Comparison of ENCODE assay signal across 23 cellular contexts in the genomic region with DNA sequence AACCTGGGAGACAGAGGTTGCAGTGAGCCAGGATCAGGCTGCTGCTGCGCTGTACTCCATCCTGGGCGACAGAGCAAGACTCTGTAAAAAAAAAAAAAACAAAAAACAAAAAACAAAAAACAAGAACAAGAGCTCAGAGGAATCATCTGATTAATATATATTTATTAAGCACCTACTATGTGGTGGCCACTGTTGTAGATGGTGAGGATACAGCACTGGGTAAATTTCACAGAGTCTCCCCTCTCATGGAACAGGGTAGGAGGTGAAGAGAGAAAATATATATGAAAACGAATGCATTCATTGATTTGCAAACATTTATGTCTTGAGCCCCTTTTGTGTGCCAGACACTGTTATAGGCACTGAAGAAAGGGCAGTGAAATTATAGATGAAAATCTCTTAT. TPM values are rescaled to one million over a fixed set of nuclear protein-coding genes. Genes with fewer than 3 reads are reported as not detected.
DNase-seq lines count a peak whose midpoint lies in the region; ATAC-seq and TF ChIP-seq lines count a peak whose summit lies in the region.
"Had no signal": no experiment of that assay in that cellular context is flagged by ENCODE, and none has a peak within 500 bp of the region (broad histone marks: within the 10 kb centered on the region; RNA-seq: fewer than 3 reads in every experiment).

No MANE protein-coding gene starts in this region.

- no peak overlapping the region for H3K9ac ChIP-seq in neural progenitor cell
- H3K9ac ChIP-seq: BLaER1 had no signal

- H2AFZ ChIP-seq in neural progenitor cell (replicated peaks), result no peak overlapping the region

- ATAC-seq in lower lobe of right lung, result no peak
- no peak for ATAC-seq in activated T-helper 17 cell treated with anti-CD3 and anti-CD28 coated beads, Interleukin-2, amount 50 U/mL, for 72 hours (replicated peaks)
- ATAC-seq: HepG2 had no signal

- no peak for DNase-seq in activated naive CD4-positive, alpha-beta T cell treated with Interleukin-2 at 50 U/mL for 16 hours
- DNase-seq in lower lobe of right lung (no peak), tibial artery (no peak), neural progenitor cell (ENCODE audit: low spot score) (no peak)
- no peak for DNase-seq in activated naive CD8-positive, alpha-beta T cell treated with anti-CD3 and anti-CD28 coated beads for 36 hours
- DNase-seq: activated CD4-positive, alpha-beta T cell treated with anti-CD3 and anti-CD28 coated beads, Interleukin-2, amount 50 U/mL, for 1 hour; activated effector memory CD4-positive, alpha-beta T cell treated with Interleukin-2 at 50 U/mL for 16 hours; amygdala; cerebellar nuclear complex; effector CD4-positive, alpha-beta T cell; erythroblast; kidney glomerular epithelial cell; mesendoderm; NCI-H1105 treated with DMSO at 0.1 percent for 48 hours; NCI-H510A; RPMI8226; spleen; stimulated activated CD4-positive, alpha-beta T cell treated with anti-CD3 and anti-CD28 coated beads, Interleukin-4, amount 100 ng/mL, for 24 hours had no signal

- TF ChIP-seq CTCF in VCaP (conservative IDR thresholded peaks at IDR 0.05) (no peak), lower lobe of right lung (IDR thresholded peaks at IDR 0.05) (no peak), tibial artery (IDR thresholded peaks at IDR 0.05) (no peak), neural progenitor cell (IDR thresholded peaks at IDR 0.05) (no peak)

- H3K4me2 ChIP-seq in neural progenitor cell, result no peak overlapping the region

- no peaks in the 10 kb centered on the region for H3K79me2 ChIP-seq in neural progenitor cell (ENCODE audit: low read depth)

- H3K4me3 ChIP-seq in lower lobe of right lung (no peak overlapping the region), tibial artery (no peak overlapping the region), neural progenitor cell (no peak overlapping the region)
- H3K4me3 ChIP-seq: BLaER1, spleen had no signal

- no peaks in the 10 kb centered on the region for H3K9me3 Mint-ChIP-seq in activated naive CD4-positive, alpha-beta T cell treated with anti-CD3 and anti-CD28 coated beads, Interleukin-2, amount 50 U/mL, for 24 hours
- H3K9me3 Mint-ChIP-seq in activated T-helper 17 cell treated with anti-CD3 and anti-CD28 coated beads, Interleukin-2, amount 50 U/mL, for 72 hours, result no peaks in the 10 kb centered on the region
- no peaks in the 10 kb centered on the region for H3K9me3 Mint-ChIP-seq in activated naive CD8-positive, alpha-beta T cell treated with anti-CD3 and anti-CD28 coated beads for 36 hours
- no peaks in the 10 kb centered on the region for H3K9me3 Mint-ChIP-seq in neural progenitor cell

- H3K27me3 Mint-ChIP-seq in activated naive CD4-positive, alpha-beta T cell treated with anti-CD3 and anti-CD28 coated beads, Interleukin-2, amount 50 U/mL, for 24 hours, result no peaks in the 10 kb centered on the region
- H3K27me3 Mint-ChIP-seq in activated T-helper 17 cell treated with anti-CD3 and anti-CD28 coated beads, Interleukin-2, amount 50 U/mL, for 72 hours, result no peaks in the 10 kb centered on the region
- no peaks in the 10 kb centered on the region for H3K27me3 Mint-ChIP-seq in activated naive CD8-positive, alpha-beta T cell treated with anti-CD3 and anti-CD28 coated beads for 36 hours
- H3K27me3 Mint-ChIP-seq in neural progenitor cell (ENCODE audit: insufficient read depth, low read depth), result peaks cover 12% of the 10 kb centered on the region

- no peaks in the 10 kb centered on the region for H4K20me1 ChIP-seq in neural progenitor cell (ENCODE audit: low read depth)
- H4K20me1 ChIP-seq: BLaER1 had no signal

- intact Hi-C loops in lower lobe of right lung (cut with DNase I), result no loop called here
- intact Hi-C loops in tibial artery (cut with DNase I; ENCODE audit: low total_unique reads), result no loop called here

- H3K27me3 ChIP-seq in lower lobe of right lung (ENCODE audit: low read depth) (no peaks in the 10 kb centered on the region), tibial artery (no peaks in the 10 kb centered on the region), neural progenitor cell (no peaks in the 10 kb centered on the region)
- H3K27me3 ChIP-seq: BLaER1, spleen had no signal

- peak overlapping the region; percentile 99 for H3K27ac ChIP-seq in VCaP
- H3K27ac ChIP-seq in lower lobe of right lung, result peak overlapping the region; percentile 94
- H3K27ac ChIP-seq in tibial artery, result peak overlapping the region; percentile 84 to 92
- H3K27ac ChIP-seq in neural progenitor cell, result no peak overlapping the region

- H3K4me1 ChIP-seq in lower lobe of right lung (peaks cover 25% of the 10 kb centered on the region), tibial artery (peaks cover 0 to 28% (median 20%) of the 10 kb centered on the region in 4 donors), neural progenitor cell (peaks cover 10% of the 10 kb centered on the region)

- H3F3A ChIP-seq in neural progenitor cell (ENCODE audit: low read depth), result peaks cover 45% of the 10 kb centered on the region

- H3K9me3 ChIP-seq in lower lobe of right lung, result no peaks in the 10 kb centered on the region
- H3K9me3 ChIP-seq in tibial artery, result no peaks in the 10 kb centered on the region
- H3K9me3 ChIP-seq in neural progenitor cell (ENCODE audit: low read depth), result no peaks in the 10 kb centered on the region
- H3K9me3 ChIP-seq: BLaER1, spleen had no signal

- H3K4me1 Mint-ChIP-seq in activated naive CD4-positive, alpha-beta T cell treated with anti-CD3 and anti-CD28 coated beads, Interleukin-2, amount 50 U/mL, for 24 hours, result peaks cover 20% of the 10 kb centered on the region
- H3K4me1 Mint-ChIP-seq in activated T-helper 17 cell treated with anti-CD3 and anti-CD28 coated beads, Interleukin-2, amount 50 U/mL, for 72 hours, result peaks cover 7% of the 10 kb centered on the region
- H3K4me1 Mint-ChIP-seq in activated naive CD8-positive, alpha-beta T cell treated with anti-CD3 and anti-CD28 coated beads for 36 hours, result peaks cover 10% of the 10 kb centered on the region
- H3K4me1 Mint-ChIP-seq in neural progenitor cell, result peaks cover 23% of the 10 kb centered on the region

- H3K4me3 Mint-ChIP-seq in activated naive CD4-positive, alpha-beta T cell treated with anti-CD3 and anti-CD28 coated beads, Interleukin-2, amount 50 U/mL, for 24 hours, result no peak overlapping the region
- no peak overlapping the region for H3K4me3 Mint-ChIP-seq in activated T-helper 17 cell treated with anti-CD3 and anti-CD28 coated beads, Interleukin-2, amount 50 U/mL, for 72 hours
- H3K4me3 Mint-ChIP-seq in activated naive CD8-positive, alpha-beta T cell treated with anti-CD3 and anti-CD28 coated beads for 36 hours, result no peak overlapping the region
- no peak overlapping the region for H3K4me3 Mint-ChIP-seq in neural progenitor cell

- no peaks in the 10 kb centered on the region for H3K36me3 Mint-ChIP-seq in activated naive CD4-positive, alpha-beta T cell treated with anti-CD3 and anti-CD28 coated beads, Interleukin-2, amount 50 U/mL, for 24 hours
- no peaks in the 10 kb centered on the region for H3K36me3 Mint-ChIP-seq in activated T-helper 17 cell treated with anti-CD3 and anti-CD28 coated beads, Interleukin-2, amount 50 U/mL, for 72 hours (ENCODE audit: low read depth)
- H3K36me3 Mint-ChIP-seq in activated naive CD8-positive, alpha-beta T cell treated with anti-CD3 and anti-CD28 coated beads for 36 hours, result no peaks in the 10 kb centered on the region
- no peaks in the 10 kb centered on the region for H3K36me3 Mint-ChIP-seq in neural progenitor cell

- peak overlapping the region; percentile 55 for H3K27ac Mint-ChIP-seq in activated naive CD4-positive, alpha-beta T cell treated with anti-CD3 and anti-CD28 coated beads, Interleukin-2, amount 50 U/mL, for 24 hours
- H3K27ac Mint-ChIP-seq in activated T-helper 17 cell treated with anti-CD3 and anti-CD28 coated beads, Interleukin-2, amount 50 U/mL, for 72 hours, result no peak overlapping the region
- no peak overlapping the region for H3K27ac Mint-ChIP-seq in activated naive CD8-positive, alpha-beta T cell treated with anti-CD3 and anti-CD28 coated beads for 36 hours
- H3K27ac Mint-ChIP-seq in neural progenitor cell, result no peak overlapping the region

- H3K36me3 ChIP-seq in lower lobe of right lung (no peaks in the 10 kb centered on the region), tibial artery (no peaks in the 10 kb centered on the region), neural progenitor cell (no peaks in the 10 kb centered on the region)
- H3K36me3 ChIP-seq: BLaER1, spleen had no signal

RNA-seq across cellular contexts. Expression of a gene that starts 5.9 kb away (rescaled TPM):
- total RNA-seq in lower lobe of right lung (17.6 TPM), neural progenitor cell (ENCODE audit: low replicate concordance) (2.4 and 5.5 TPM in 2 replicates)
- total RNA-seq in activated T-helper 17 cell treated with anti-CD3 and anti-CD28 coated beads, Interleukin-2, amount 50 U/mL, for 72 hours, result 10 to 100 TPM; 14.3 to 34.4 TPM
- 1 to 10 TPM; 10.0 TPM for total RNA-seq in activated naive CD8-positive, alpha-beta T cell treated with anti-CD3 and anti-CD28 coated beads for 36 hours

RNA-seq across cellular contexts. Expression of a gene that starts 12.4 kb away (rescaled TPM):
- total RNA-seq in lower lobe of right lung (30.7 TPM), neural progenitor cell (ENCODE audit: low replicate concordance) (15.3 and 27.4 TPM in 2 replicates)
- 10 to 100 TPM; 14.3 to 23.9 TPM for total RNA-seq in activated T-helper 17 cell treated with anti-CD3 and anti-CD28 coated beads, Interleukin-2, amount 50 U/mL, for 72 hours
- total RNA-seq in activated naive CD8-positive, alpha-beta T cell treated with anti-CD3 and anti-CD28 coated beads for 36 hours, result 1 to 10 TPM; 4.4 to 5.3 TPM

RNA-seq across cellular contexts. Expression of a gene that starts 18.5 kb away (rescaled TPM):
- total RNA-seq in lower lobe of right lung (51.5 TPM), neural progenitor cell (ENCODE audit: low replicate concordance) (1.4 and 4.7 TPM in 2 replicates)
- total RNA-seq in activated T-helper 17 cell treated with anti-CD3 and anti-CD28 coated beads, Interleukin-2, amount 50 U/mL, for 72 hours, result 1 to 10 TPM in 1 of 2 donors, under 1 TPM in 1; 0.82 to 1.3 TPM
- under 1 TPM; 0.64 to 0.84 TPM for total RNA-seq in activated naive CD8-positive, alpha-beta T cell treated with anti-CD3 and anti-CD28 coated beads for 36 hours

RNA-seq across cellular contexts. Expression of a gene that starts 33.8 kb away (rescaled TPM):
- 123 TPM for total RNA-seq in lower lobe of right lung
- total RNA-seq in activated T-helper 17 cell treated with anti-CD3 and anti-CD28 coated beads, Interleukin-2, amount 50 U/mL, for 72 hours, result 10 to 100 TPM; 27.1 to 55.5 TPM
- total RNA-seq in activated naive CD8-positive, alpha-beta T cell treated with anti-CD3 and anti-CD28 coated beads for 36 hours, result 10 to 100 TPM; 15.1 to 15.2 TPM
- total RNA-seq in neural progenitor cell (ENCODE audit: low replicate concordance), result 11.3 and 24.4 TPM in 2 replicates

RNA-seq across cellular contexts. Expression of a gene that starts 35.1 kb away (rescaled TPM):
- total RNA-seq in lower lobe of right lung (0.53 TPM), neural progenitor cell (ENCODE audit: low replicate concordance) (2.5 and 8.4 TPM in 2 replicates)
- 10 to 100 TPM in 1 of 2 donors, 1 to 10 TPM in 1; 1.4 to 16.4 TPM for total RNA-seq in activated T-helper 17 cell treated with anti-CD3 and anti-CD28 coated beads, Interleukin-2, amount 50 U/mL, for 72 hours
- 1 to 10 TPM; 1.1 to 2.9 TPM for total RNA-seq in activated naive CD8-positive, alpha-beta T cell treated with anti-CD3 and anti-CD28 coated beads for 36 hours
